34 cellular contexts compared by ENCODE assay signal in genomic region chr4:22741744-22742143, GRCh38. TPM values are rescaled to one million over a fixed set of nuclear protein-coding genes. Genes with fewer than 3 reads are reported as not detected.
"Had no signal": no experiment of that assay in that cellular context is flagged by ENCODE, and none has a peak within 500 bp of the region (broad histone marks: within the 10 kb centered on the region; RNA-seq: fewer than 3 reads in every experiment).

No MANE protein-coding gene starts in this region.

- DNase-seq: activated CD4-positive, alpha-beta memory T cell treated with anti-CD3 and anti-CD28 coated beads for 36 hours; activated CD4-positive, alpha-beta T cell treated with anti-CD3 and anti-CD28 coated beads for 36 hours; activated CD4-positive, alpha-beta T cell treated with anti-CD3 and anti-CD28 coated beads, Interleukin-2, amount 10 ng/mL, durations not matched to agents 24 days and 14 days; activated CD4-positive, CD25-positive, alpha-beta regulatory T cell; activated CD4-positive, CD25-positive, alpha-beta regulatory T cell treated with anti-CD3 and anti-CD28 coated beads, Interleukin-2, amount 50 U/mL, for 72 hours; activated CD8-positive, alpha-beta memory T cell treated with anti-CD3 and anti-CD28 coated beads, Interleukin-2, amount 10 ng/mL, durations not matched to agents 7 days and 5 days; activated CD8-positive, alpha-beta memory T cell treated with anti-CD3 and anti-CD28 coated beads, Interleukin-2, amount 50 U/mL, for 4 hours; activated CD8-positive, alpha-beta T cell treated with anti-CD3 and anti-CD28 coated beads, Interleukin-2, amount 10 ng/mL, durations not matched to agents 7 days and 5 days; activated effector memory CD4-positive, alpha-beta T cell treated with anti-CD3 and anti-CD28 coated beads, Interleukin-2, amount 50 U/mL, for 16 hours; activated naive CD4-positive, alpha-beta T cell treated with anti-CD3 and anti-CD28 coated beads for 36 hours; activated naive CD8-positive, alpha-beta T cell treated with anti-CD3 and anti-CD28 coated beads for 36 hours; activated naive CD8-positive, alpha-beta T cell treated with anti-CD3 and anti-CD28 coated beads, Interleukin-2, amount 50 U/mL, for 24 hours; activated T-cell treated with anti-CD3 and anti-CD28 coated beads, Interleukin-2, amount 50 U/mL, for 1 hour; activated T-cell treated with anti-CD3 and anti-CD28 coated beads, Interleukin-2, amount 50 U/mL, for 48 hours; adrenal gland; amygdala; aorta; body of pancreas; caudate nucleus; effector CD8-positive, alpha-beta T cell; esophagus squamous epithelium; foreskin melanocyte; T-helper 2 cell had no signal

- ATAC-seq: activated CD4-positive, alpha-beta T cell treated with anti-CD3 and anti-CD28 coated beads for 36 hours; activated CD8-positive, alpha-beta memory T cell treated with anti-CD3 and anti-CD28 coated beads, Interleukin-2, amount 10 ng/mL, durations not matched to agents 7 days and 5 days; activated CD8-positive, alpha-beta T cell treated with anti-CD3 and anti-CD28 coated beads, Interleukin-2, amount 10 ng/mL, durations not matched to agents 7 days and 5 days; activated naive CD8-positive, alpha-beta T cell treated with anti-CD3 and anti-CD28 coated beads, Interleukin-2, amount 50 U/mL, for 24 hours; body of pancreas; gastroesophageal sphincter had no signal

- H3K27ac ChIP-seq: adrenal gland, body of pancreas, epithelial cell of prostate, esophagus squamous epithelium, gastroesophageal sphincter had no signal

RNA-seq across cellular contexts. Expression of gene GBA3, which starts 49.0 kb away (rescaled TPM):
- total RNA-seq: activated CD4-positive, alpha-beta memory T cell treated with anti-CD3 and anti-CD28 coated beads for 36 hours; activated CD4-positive, alpha-beta T cell treated with anti-CD3 and anti-CD28 coated beads for 36 hours; activated CD4-positive, alpha-beta T cell treated with anti-CD3 and anti-CD28 coated beads, Interleukin-2, amount 10 ng/mL, durations not matched to agents 24 days and 14 days; activated CD8-positive, alpha-beta memory T cell treated with anti-CD3 and anti-CD28 coated beads for 36 hours; activated CD8-positive, alpha-beta memory T cell treated with anti-CD3 and anti-CD28 coated beads, Interleukin-2, amount 10 ng/mL, durations not matched to agents 7 days and 5 days; activated CD8-positive, alpha-beta T cell treated with anti-CD3 and anti-CD28 coated beads, Interleukin-2, amount 10 ng/mL, durations not matched to agents 7 days and 5 days; activated naive CD4-positive, alpha-beta T cell treated with anti-CD3 and anti-CD28 coated beads for 36 hours; activated naive CD8-positive, alpha-beta T cell treated with anti-CD3 and anti-CD28 coated beads for 36 hours; activated T-helper 1 cell treated with anti-CD3 and anti-CD28 coated beads, Interleukin-12 subunit alpha, Interleukin-12 subunit beta, Interleukin-2, Interleukin-4 antibody, amounts not matched to agents 30 ng/mL and 10 ng/mL and 1 ng/mL, durations not matched to agents 14 hours and 24 hours and 36 hours; aorta; chondrocyte; dermis microvascular lymphatic vessel endothelial cell; endothelial cell of umbilical vein; esophagus squamous epithelium; fibroblast of lung; fibroblast of villous mesenchyme; gastroesophageal sphincter; glomerular endothelial cell; T-helper 1 cell treated with Interleukin-12 subunit alpha and Interleukin-12 subunit beta and Interleukin-4 antibody, amounts not matched to agents 30 ng/mL and 1 ng/mL, for 36 hours had no signal
